35 cellular contexts compared by ENCODE assay signal in genomic region chr5:2499917-2500316, GRCh38.
"Had no signal": no experiment of that assay in that cellular context is flagged by ENCODE, and none has a peak within 500 bp of the region (broad histone marks: within the 10 kb centered on the region; RNA-seq: fewer than 3 reads in every experiment).

No MANE protein-coding gene starts in this region.

- H3K4me3 ChIP-seq: MG63 had no signal

- H3K9me3 ChIP-seq: MG63 had no signal

- H3K36me3 ChIP-seq: MG63 had no signal

- DNase-seq: Karpas-422, Kasumi-1, MG63, MM.1S, MV-4-11, NCI-H1048, NCI-H1092, NCI-H1092 treated with DMSO at 0.1 percent for 48 hours, NCI-H1105, NCI-H1105 treated with DMSO at 0.1 percent for 48 hours, NCI-H1417, NCI-H1417 treated with DMSO at 0.1 percent for 48 hours, NCI-H1436, NCI-H1436 treated with DMSO at 0.1 percent for 48 hours, NCI-H146, NCI-H1694, NCI-H1694 treated with DMSO at 0.1 percent for 48 hours, NCI-H187, NCI-H187 treated with DMSO at 0.1 percent for 48 hours, NCI-H1930, NCI-H2029, NCI-H2029 treated with DMSO at 0.1 percent for 48 hours, NCI-H2081, NCI-H2081 treated with DMSO at 0.1 percent for 48 hours, NCI-H2107, NCI-H2171, NCI-H2171 treated with DMSO at 0.1 percent for 48 hours, NCI-H2227 treated with DMSO at 0.1 percent for 48 hours, NCI-H226, NCI-H345, NCI-H446, NCI-H446 treated with DMSO at 0.1 percent for 48 hours, NCI-H510A, NCI-H510A treated with DMSO at 0.1 percent for 48 hours, NCI-H524 had no signal
